ENCODE assay signal across 2 cellular contexts in genomic region chr3:49466047-49466446, GRCh38.
A peak's percentile ranks its signal among the peaks of the same experiment; 100 is the strongest.
TF ChIP-seq lines count a peak whose summit lies in the region.

No MANE protein-coding gene starts in this region.

TF ChIP-seq in IMR-90, 13 proteins besides CTCF, POLR2A, EP300 and RAD21:
- TF ChIP-seq, protein P1, sequence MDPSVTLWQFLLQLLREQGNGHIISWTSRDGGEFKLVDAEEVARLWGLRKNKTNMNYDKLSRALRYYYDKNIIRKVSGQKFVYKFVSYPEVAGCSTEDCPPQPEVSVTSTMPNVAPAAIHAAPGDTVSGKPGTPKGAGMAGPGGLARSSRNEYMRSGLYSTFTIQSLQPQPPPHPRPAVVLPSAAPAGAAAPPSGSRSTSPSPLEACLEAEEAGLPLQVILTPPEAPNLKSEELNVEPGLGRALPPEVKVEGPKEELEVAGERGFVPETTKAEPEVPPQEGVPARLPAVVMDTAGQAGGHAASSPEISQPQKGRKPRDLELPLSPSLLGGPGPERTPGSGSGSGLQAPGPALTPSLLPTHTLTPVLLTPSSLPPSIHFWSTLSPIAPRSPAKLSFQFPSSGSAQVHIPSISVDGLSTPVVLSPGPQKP (IDR thresholded peaks at IDR 0.05; ENCODE audit: borderline replicate concordance, low read depth, low read length): no peak
- no peak for TF ChIP-seq BHLHE40 (IDR thresholded peaks at IDR 0.05; ENCODE audit: low read depth, low read length)
- TF ChIP-seq, protein P2, sequence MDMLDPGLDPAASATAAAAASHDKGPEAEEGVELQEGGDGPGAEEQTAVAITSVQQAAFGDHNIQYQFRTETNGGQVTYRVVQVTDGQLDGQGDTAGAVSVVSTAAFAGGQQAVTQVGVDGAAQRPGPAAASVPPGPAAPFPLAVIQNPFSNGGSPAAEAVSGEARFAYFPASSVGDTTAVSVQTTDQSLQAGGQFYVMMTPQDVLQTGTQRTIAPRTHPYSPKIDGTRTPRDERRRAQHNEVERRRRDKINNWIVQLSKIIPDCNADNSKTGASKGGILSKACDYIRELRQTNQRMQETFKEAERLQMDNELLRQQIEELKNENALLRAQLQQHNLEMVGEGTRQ (IDR thresholded peaks at IDR 0.05; ENCODE audit: low read depth, low read length): no peak
- no peak for TF ChIP-seq RFX5 (IDR thresholded peaks at IDR 0.05; ENCODE audit: low read depth, low read length)
- TF ChIP-seq CHD1 (IDR thresholded peaks at IDR 0.05; ENCODE audit: low read depth, low read length): no peak
- TF ChIP-seq MAFK (IDR thresholded peaks at IDR 0.05; ENCODE audit: low read depth, low read length): no peak
- TF ChIP-seq SMC3 (IDR thresholded peaks at IDR 0.05; ENCODE audit: low read depth, low read length): no peak
- no peak for TF ChIP-seq RCOR1 (IDR thresholded peaks at IDR 0.05; ENCODE audit: insufficient replicate concordance, low read length)
- TF ChIP-seq MAZ (IDR thresholded peaks at IDR 0.05; ENCODE audit: borderline replicate concordance, low read depth, low read length): no peak
- no peak for TF ChIP-seq CEBPB (IDR thresholded peaks at IDR 0.05; ENCODE audit: low read depth, low read length)
- TF ChIP-seq FOS (IDR thresholded peaks at IDR 0.05; ENCODE audit: low read depth, low read length): no peak
- no peak for TF ChIP-seq NFE2L2 (IDR thresholded peaks at IDR 0.05; ENCODE audit: low read depth, low read length)

TF ChIP-seq in K562, 482 proteins besides CTCF, POLR2A, EP300 and RAD21:
- TF ChIP-seq ZNF395 (CRISPR knock-in tag; IDR thresholded peaks at IDR 0.05): peak; percentile 22; the same call in 1 of the 2 replicates
- TF ChIP-seq, protein P3, sequence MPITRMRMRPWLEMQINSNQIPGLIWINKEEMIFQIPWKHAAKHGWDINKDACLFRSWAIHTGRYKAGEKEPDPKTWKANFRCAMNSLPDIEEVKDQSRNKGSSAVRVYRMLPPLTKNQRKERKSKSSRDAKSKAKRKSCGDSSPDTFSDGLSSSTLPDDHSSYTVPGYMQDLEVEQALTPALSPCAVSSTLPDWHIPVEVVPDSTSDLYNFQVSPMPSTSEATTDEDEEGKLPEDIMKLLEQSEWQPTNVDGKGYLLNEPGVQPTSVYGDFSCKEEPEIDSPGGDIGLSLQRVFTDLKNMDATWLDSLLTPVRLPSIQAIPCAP (CRISPR knock-in tag; IDR thresholded peaks at IDR 0.05; ENCODE audit: borderline replicate concordance): 0 out of 2 replicates have a peak, but pooled peaks have one; percentile 40
- TF ChIP-seq TAF1 (IDR thresholded peaks at IDR 0.05; ENCODE audit: control insufficient read depth, extremely low read depth, insufficient read depth, low read length, severe bottlenecking): no peak
- TF ChIP-seq HDAC3 (IDR thresholded peaks at IDR 0.05; ENCODE audit: borderline replicate concordance, partially characterized antibody): no peak
- no peak for TF ChIP-seq XRCC3 (IDR thresholded peaks at IDR 0.05)
- no peak for TF ChIP-seq ZBTB12 (CRISPR knock-in tag; IDR thresholded peaks at IDR 0.05)
- no peak for TF ChIP-seq TRIM24 (IDR thresholded peaks at IDR 0.05)
- TF ChIP-seq ZNF24 (IDR thresholded peaks at IDR 0.05): no peak
- TF ChIP-seq ZNF512 (tag; IDR thresholded peaks at IDR 0.05): no peak
- TF ChIP-seq BHLHE40 (IDR thresholded peaks at IDR 0.05; ENCODE audit: low read length): 0 out of 2 replicates have a peak, but pooled peaks have one; percentile 1
- TF ChIP-seq FOXJ3 (CRISPR knock-in tag; IDR thresholded peaks at IDR 0.05): no peak
- no peak for TF ChIP-seq NFXL1 (CRISPR knock-in tag; IDR thresholded peaks at IDR 0.05)
- TF ChIP-seq POU5F1 (IDR thresholded peaks at IDR 0.05; ENCODE audit: borderline replicate concordance, low read depth, low read length, partially characterized antibody): no peak
- no peak for TF ChIP-seq EP400 (IDR thresholded peaks at IDR 0.05)
- 0 out of 2 replicates have a peak, but pooled peaks have one; percentile 42 for TF ChIP-seq ZBTB43 (CRISPR knock-in tag; IDR thresholded peaks at IDR 0.05)
- TF ChIP-seq ZNF354B (CRISPR knock-in tag; IDR thresholded peaks at IDR 0.05): no peak
